In genomic region chr16:17744903-17745581, GRCh38 we compare ENCODE assay signal across 19 cellular contexts.
DNase-seq lines count a peak whose midpoint lies in the region; ATAC-seq and TF ChIP-seq lines count a peak whose summit lies in the region.
"Had no signal": no experiment of that assay in that cellular context is flagged by ENCODE, and none has a peak within 500 bp of the region (broad histone marks: within the 10 kb centered on the region; RNA-seq: fewer than 3 reads in every experiment).

No MANE protein-coding gene starts in this region.

- intact Hi-C loops in breast epithelium (cut with DNase I; ENCODE audit: low total_unique reads): no loop called here
- intact Hi-C loops in MCF 10A (cut with micrococcal nuclease): no loop called here

- H3K27me3 ChIP-seq in breast epithelium (peaks cover 0 to 40% of the 10 kb centered on the region in 2 donors), gastroesophageal sphincter (no peaks in the 10 kb centered on the region), osteoblast (ENCODE audit: insufficient read depth, low read length) (peaks cover 5% of the 10 kb centered on the region)
- H3K27me3 ChIP-seq: ascending aorta, testis had no signal

- no peaks in the 10 kb centered on the region for H3K36me3 ChIP-seq in breast epithelium
- no peaks in the 10 kb centered on the region for H3K36me3 ChIP-seq in gastroesophageal sphincter
- H3K36me3 ChIP-seq in osteoblast (ENCODE audit: insufficient read depth, low read length): no peaks in the 10 kb centered on the region
- H3K36me3 ChIP-seq: ascending aorta had no signal

- H3K79me2 ChIP-seq in osteoblast (ENCODE audit: insufficient read depth, low read length): no peaks in the 10 kb centered on the region

- WGBS in gastroesophageal sphincter (ENCODE audit: low coverage in 1 of 2), 2 donors: 5 to 12% methylated on average over 8 to 14 of the region's 15 CpGs

- BruUV-seq in MCF 10A (replicated peaks; lab: Mats Ljungman, UMichigan): no TSS peak

- CTCF ChIA-PET in MCF 10A (lab: Yijun Ruan, JAX): no interaction called here
- CTCF ChIA-PET in activated CD8-positive, alpha-beta T cell treated with anti-CD3 and anti-CD28 coated beads, Interleukin-2, amount 10 ng/mL, durations not matched to agents 7 days and 5 days (lab: Charles Lee): no interaction called here

- peak overlapping the region in 2 of 3 donors; percentile 43 to 50 for H3K4me3 ChIP-seq in breast epithelium
- peak overlapping the region; percentile 54 to 70 for H3K4me3 ChIP-seq in gastroesophageal sphincter
- peak overlapping the region; percentile 67 for H3K4me3 ChIP-seq in osteoblast (ENCODE audit: insufficient read depth, low read length)
- H3K4me3 ChIP-seq: A549, psoas muscle, testis had no signal

- peak overlapping the region; percentile 67 for H3K4me2 ChIP-seq in osteoblast (ENCODE audit: insufficient read depth, low read length)
- H3K4me2 ChIP-seq: A549 had no signal

- H3K4me3 Mint-ChIP-seq in MCF 10A (ENCODE audit: unreplicated experiment): no peak overlapping the region
- no peak overlapping the region for H3K4me3 Mint-ChIP-seq in activated CD8-positive, alpha-beta T cell treated with anti-CD3 and anti-CD28 coated beads, Interleukin-2, amount 10 ng/mL, durations not matched to agents 7 days and 5 days
- H3K4me3 Mint-ChIP-seq: CD4-positive, alpha-beta memory T cell; dendritic cell treated with granulocyte-macrophage colony-stimulating factor and Interleukin-4, amounts not matched to agents 40 ng/mL and 50 ng/mL, for 4 days had no signal

- POLR2A ChIA-PET in MCF 10A (lab: Yijun Ruan, JAX): no interaction called here
- POLR2A ChIA-PET in activated CD8-positive, alpha-beta T cell treated with anti-CD3 and anti-CD28 coated beads, Interleukin-2, amount 10 ng/mL, durations not matched to agents 7 days and 5 days (lab: Charles Lee): no interaction called here

- peaks cover 9% of the 10 kb centered on the region for H3K9me3 Mint-ChIP-seq in MCF 10A (ENCODE audit: unreplicated experiment)
- no peaks in the 10 kb centered on the region for H3K9me3 Mint-ChIP-seq in activated CD8-positive, alpha-beta T cell treated with anti-CD3 and anti-CD28 coated beads, Interleukin-2, amount 10 ng/mL, durations not matched to agents 7 days and 5 days (ENCODE audit: insufficient read depth)

- TF ChIP-seq CTCF in breast epithelium (IDR thresholded peaks at IDR 0.05): no peak
- TF ChIP-seq CTCF in MCF 10A (IDR thresholded peaks at IDR 0.05; ENCODE audit: unreplicated experiment): no peak
- TF ChIP-seq CTCF in gastroesophageal sphincter (IDR thresholded peaks at IDR 0.05): no peak
- TF ChIP-seq CTCF in osteoblast (IDR thresholded peaks at IDR 0.05; ENCODE audit: extremely low read depth, low read depth, low read length): no peak

- TF ChIP-seq POLR2A in breast epithelium (IDR thresholded peaks at IDR 0.05): no peak
- TF ChIP-seq POLR2A in gastroesophageal sphincter (IDR thresholded peaks at IDR 0.05): no peak

- ATAC-seq in gastroesophageal sphincter (peak; percentile 81), HG02588 (IDR thresholded peaks at IDR 0.05; ENCODE audit: unreplicated experiment) (no peak)
- no peak for ATAC-seq in activated CD8-positive, alpha-beta T cell treated with anti-CD3 and anti-CD28 coated beads, Interleukin-2, amount 10 ng/mL, durations not matched to agents 7 days and 5 days
- ATAC-seq: A549, left lobe of liver, psoas muscle, Right ventricle myocardium inferior had no signal

- H3K27me3 Mint-ChIP-seq in MCF 10A (ENCODE audit: insufficient read depth, unreplicated experiment): no peaks in the 10 kb centered on the region
- H3K27me3 Mint-ChIP-seq in activated CD8-positive, alpha-beta T cell treated with anti-CD3 and anti-CD28 coated beads, Interleukin-2, amount 10 ng/mL, durations not matched to agents 7 days and 5 days (ENCODE audit: low read depth): no peaks in the 10 kb centered on the region
- H3K27me3 Mint-ChIP-seq: dendritic cell treated with granulocyte-macrophage colony-stimulating factor and Interleukin-4, amounts not matched to agents 40 ng/mL and 50 ng/mL, for 4 days had no signal

- H3K9me3 ChIP-seq in breast epithelium: peaks cover 0 to 4% of the 10 kb centered on the region in 2 donors
- peaks cover 0 to 3% (median 0%) of the 10 kb centered on the region in 3 donors for H3K9me3 ChIP-seq in gastroesophageal sphincter
- H3K9me3 ChIP-seq in osteoblast (ENCODE audit: low read depth, low read length): no peaks in the 10 kb centered on the region
- H3K9me3 ChIP-seq: A549, psoas muscle, testis had no signal

- no peak overlapping the region for H3K27ac Mint-ChIP-seq in MCF 10A (ENCODE audit: low read depth, unreplicated experiment)
- no peak overlapping the region for H3K27ac Mint-ChIP-seq in activated CD8-positive, alpha-beta T cell treated with anti-CD3 and anti-CD28 coated beads, Interleukin-2, amount 10 ng/mL, durations not matched to agents 7 days and 5 days
- H3K27ac Mint-ChIP-seq: CD4-positive, alpha-beta memory T cell; dendritic cell treated with granulocyte-macrophage colony-stimulating factor and Interleukin-4, amounts not matched to agents 40 ng/mL and 50 ng/mL, for 4 days had no signal

- DNase-seq in breast epithelium (ENCODE audit: low spot score in 2 of 2) (peak in 1 of 2 donors; percentile 38), MCF 10A (ENCODE audit: unreplicated experiment) (no peak), osteoblast (ENCODE audit: insufficient read length, low spot score, missing footprints) (peak; percentile 14)
- DNase-seq in activated CD4-positive, CD25-positive, alpha-beta regulatory T cell treated with anti-CD3 and anti-CD28 coated beads, Interleukin-2, amount 50 U/mL, for 72 hours: no peak
- no peak for DNase-seq in activated CD8-positive, alpha-beta T cell treated with anti-CD3 and anti-CD28 coated beads, Interleukin-2, amount 10 ng/mL, durations not matched to agents 7 days and 5 days
- DNase-seq in stimulated activated CD4-positive, alpha-beta T cell treated with anti-CD3 and anti-CD28 coated beads, Interleukin-2, amount 100 ng/mL, for 24 hours: no peak
- DNase-seq: activated CD4-positive, CD25-positive, alpha-beta regulatory T cell; activated effector memory CD4-positive, alpha-beta T cell treated with anti-CD3 and anti-CD28 coated beads, Interleukin-2, amount 50 U/mL, for 16 hours; CD4-positive, alpha-beta memory T cell; psoas muscle; T-helper 2 cell; testis had no signal

- H3K27ac ChIP-seq in breast epithelium (peak overlapping the region in 1 of 2 donors; percentile 50), gastroesophageal sphincter (peak overlapping the region; percentile 82 to 97 (median 89)), osteoblast (ENCODE audit: low read depth, low read length) (no peak overlapping the region)
- H3K27ac ChIP-seq: A549, ascending aorta, psoas muscle, testis had no signal

- H3K4me1 ChIP-seq in breast epithelium (no peaks in the 10 kb centered on the region), gastroesophageal sphincter (peaks cover 0 to 25% (median 0%) of the 10 kb centered on the region in 3 donors), osteoblast (ENCODE audit: insufficient read depth, low read length) (no peaks in the 10 kb centered on the region)
- H3K4me1 ChIP-seq: A549, ascending aorta, psoas muscle, testis had no signal

- H3K4me1 Mint-ChIP-seq in MCF 10A (ENCODE audit: insufficient read depth, unreplicated experiment): no peaks in the 10 kb centered on the region
- no peaks in the 10 kb centered on the region for H3K4me1 Mint-ChIP-seq in activated CD8-positive, alpha-beta T cell treated with anti-CD3 and anti-CD28 coated beads, Interleukin-2, amount 10 ng/mL, durations not matched to agents 7 days and 5 days (ENCODE audit: low read depth)
- H3K4me1 Mint-ChIP-seq: CD4-positive, alpha-beta memory T cell had no signal

- TF ChIP-seq EP300 in gastroesophageal sphincter (IDR thresholded peaks at IDR 0.05): no peak

- H4K20me1 ChIP-seq in osteoblast (ENCODE audit: insufficient read depth, low read length): no peaks in the 10 kb centered on the region

- no peaks in the 10 kb centered on the region for H3K36me3 Mint-ChIP-seq in MCF 10A (ENCODE audit: insufficient read depth, unreplicated experiment)
- no peaks in the 10 kb centered on the region for H3K36me3 Mint-ChIP-seq in activated CD8-positive, alpha-beta T cell treated with anti-CD3 and anti-CD28 coated beads, Interleukin-2, amount 10 ng/mL, durations not matched to agents 7 days and 5 days (ENCODE audit: low read depth)
- H3K36me3 Mint-ChIP-seq: CD4-positive, alpha-beta memory T cell had no signal

- H2AFZ ChIP-seq in osteoblast (ENCODE audit: low read length): peak overlapping the region; percentile 77
